Comparison of ENCODE assay signal across 32 cellular contexts in the genomic region with DNA sequence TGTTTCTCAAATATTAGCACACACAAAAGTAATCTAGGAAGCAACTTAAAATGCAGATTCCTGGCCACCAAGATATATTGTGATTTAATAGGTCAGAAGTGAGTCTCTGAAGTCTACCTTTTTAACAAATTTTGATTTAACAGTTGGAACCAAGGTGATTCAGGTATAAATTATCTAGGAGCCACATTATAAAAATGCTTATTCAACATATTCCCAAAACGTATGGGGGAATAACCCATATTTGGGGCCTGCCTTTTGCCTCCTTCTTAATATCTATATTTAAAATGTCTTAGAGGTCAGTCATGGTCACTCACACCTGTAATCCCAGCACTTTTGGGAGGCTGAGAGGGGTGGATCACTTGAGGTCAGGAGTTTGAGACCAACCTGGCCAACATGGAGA. TPM values are rescaled to one million over a fixed set of nuclear protein-coding genes. Genes with fewer than 3 reads are reported as not detected.
"Had no signal": no experiment of that assay in that cellular context is flagged by ENCODE, and none has a peak within 500 bp of the region (broad histone marks: within the 10 kb centered on the region; RNA-seq: fewer than 3 reads in every experiment).

No MANE protein-coding gene starts in this region.

- H3K27me3 Mint-ChIP-seq: stimulated activated memory B cell treated with anti-CD40 and anti-IgM and Interleukin-4, amounts not matched to agents 10 μg/mL and 1 μg/mL and 100 μg/mL, for 72 hours; stimulated activated naive B cell treated with anti-CD40 and anti-IgM and Interleukin-4, amounts not matched to agents 10 μg/mL and 1 μg/mL and 100 μg/mL, for 72 hours; stimulated activated naive CD8-positive, alpha-beta T cell treated with anti-CD3 and anti-CD28 coated beads, Interleukin-15, Interleukin-2, amounts not matched to agents 100 ng/mL and 50 ng/mL, for 24 hours; type B pancreatic cell had no signal

- H3K4me3 ChIP-seq: stomach, suprapubic skin, testis, thoracic aorta, thyroid gland, tibial artery, tibial nerve, transverse colon, upper lobe of left lung, upper lobe of right lung, uterus, vagina had no signal

- H3K4me1 ChIP-seq: stomach, suprapubic skin, testis, thyroid gland, transverse colon, upper lobe of left lung, upper lobe of right lung, uterus had no signal

- H3K9me3 ChIP-seq: stomach, suprapubic skin, testis, thoracic aorta, thyroid gland, tibial artery, tibial nerve, transverse colon, upper lobe of left lung, upper lobe of right lung, uterus, vagina had no signal

- H3K4me1 Mint-ChIP-seq: stimulated activated memory B cell treated with anti-CD40 and anti-IgM and Interleukin-4, amounts not matched to agents 10 μg/mL and 1 μg/mL and 100 μg/mL, for 72 hours; stimulated activated naive B cell treated with anti-CD40 and anti-IgM and Interleukin-4, amounts not matched to agents 10 μg/mL and 1 μg/mL and 100 μg/mL, for 72 hours had no signal

- H3K4me3 Mint-ChIP-seq: stimulated activated effector memory CD8-positive, alpha-beta T cell treated with anti-CD3 and anti-CD28 coated beads, Interleukin-12 subunit alpha, Interleukin-12 subunit beta, amount 100 ng/mL, for 72 hours; stimulated activated memory B cell treated with anti-CD40 and anti-IgM and Interleukin-4, amounts not matched to agents 10 μg/mL and 1 μg/mL and 100 μg/mL, for 72 hours; stimulated activated naive B cell treated with anti-CD40 and anti-IgM and Interleukin-4, amounts not matched to agents 10 μg/mL and 1 μg/mL and 100 μg/mL, for 72 hours; stimulated activated naive CD8-positive, alpha-beta T cell treated with anti-CD3 and anti-CD28 coated beads, Interleukin-15, amount 100 ng/mL, for 72 hours; stimulated activated naive CD8-positive, alpha-beta T cell treated with anti-CD3 and anti-CD28 coated beads, Interleukin-15, Interleukin-2, amounts not matched to agents 100 ng/mL and 50 ng/mL, for 24 hours; type B pancreatic cell had no signal

- H3K27ac ChIP-seq: stomach, suprapubic skin, testis, thoracic aorta, thyroid gland, tibial artery, tibial nerve, transverse colon, upper lobe of left lung, upper lobe of right lung, uterus, vagina had no signal

- H3K27me3 ChIP-seq: stomach, suprapubic skin, testis, thyroid gland, tibial artery, tibial nerve, transverse colon, upper lobe of left lung, upper lobe of right lung, uterus, vagina had no signal

- H3K9me3 Mint-ChIP-seq: stimulated activated effector memory CD8-positive, alpha-beta T cell treated with anti-CD3 and anti-CD28 coated beads, Interleukin-12 subunit alpha, Interleukin-12 subunit beta, amount 100 ng/mL, for 72 hours; stimulated activated naive B cell treated with anti-CD40 and anti-IgM and Interleukin-4, amounts not matched to agents 10 μg/mL and 1 μg/mL and 100 μg/mL, for 72 hours; stimulated activated naive CD8-positive, alpha-beta T cell treated with anti-CD3 and anti-CD28 coated beads, Interleukin-15, Interleukin-2, amounts not matched to agents 100 ng/mL and 50 ng/mL, for 24 hours; type B pancreatic cell had no signal

- H3K36me3 Mint-ChIP-seq: stimulated activated effector memory CD8-positive, alpha-beta T cell treated with anti-CD3 and anti-CD28 coated beads, Interleukin-12 subunit alpha, Interleukin-12 subunit beta, amount 100 ng/mL, for 72 hours; stimulated activated memory B cell treated with anti-CD40 and anti-IgM and Interleukin-4, amounts not matched to agents 10 μg/mL and 1 μg/mL and 100 μg/mL, for 72 hours; stimulated activated naive B cell treated with anti-CD40 and anti-IgM and Interleukin-4, amounts not matched to agents 10 μg/mL and 1 μg/mL and 100 μg/mL, for 72 hours; type B pancreatic cell had no signal

- FAIRE-seq: urothelium cell line had no signal

- DNase-seq: stimulated activated CD4-positive, alpha-beta T cell treated with anti-CD3 and anti-CD28 coated beads, Interleukin-2, amount 100 ng/mL, for 48 hours; stimulated activated CD4-positive, alpha-beta T cell treated with anti-CD3 and anti-CD28 coated beads, Interleukin-4, amount 100 ng/mL, for 1 hour; stimulated activated CD4-positive, alpha-beta T cell treated with anti-CD3 and anti-CD28 coated beads, Interleukin-4, amount 100 ng/mL, for 24 hours; stimulated activated CD4-positive, alpha-beta T cell treated with anti-CD3 and anti-CD28 coated beads, Interleukin-4, amount 100 ng/mL, for 4 hours; stimulated activated CD8-positive, alpha-beta memory T cell treated with anti-CD3 and anti-CD28 coated beads, Interleukin-4, amount 100 ng/mL, for 48 hours; stimulated activated naive B cell treated with anti-CD40 and anti-IgM and Interleukin-4, amounts not matched to agents 10 μg/mL and 1 μg/mL and 100 μg/mL, for 72 hours; stimulated activated naive CD4-positive, alpha-beta T cell; stimulated activated naive CD4-positive, alpha-beta T cell treated with Interleukin-2 at 50 U/mL for 16 hours; stimulated activated naive CD8-positive, alpha-beta T cell treated with anti-CD3 and anti-CD28 coated beads, Interleukin-15, amount 100 ng/mL, for 72 hours; stimulated activated naive CD8-positive, alpha-beta T cell treated with anti-CD3 and anti-CD28 coated beads, Interleukin-15, Interleukin-2, amounts not matched to agents 100 U/mL and 50 U/mL, for 24 hours; stomach; substantia nigra; testis; thyroid gland; tibial artery; transverse colon; trophoblast cell; upper lobe of left lung; upper lobe of right lung; uterus had no signal

- H3K36me3 ChIP-seq: stomach, suprapubic skin, thoracic aorta, thyroid gland, tibial artery, tibial nerve, transverse colon, upper lobe of left lung, upper lobe of right lung, uterus, vagina had no signal

- H3K27ac Mint-ChIP-seq: stimulated activated effector memory CD8-positive, alpha-beta T cell treated with anti-CD3 and anti-CD28 coated beads, Interleukin-12 subunit alpha, Interleukin-12 subunit beta, amount 100 ng/mL, for 72 hours; stimulated activated memory B cell treated with anti-CD40 and anti-IgM and Interleukin-4, amounts not matched to agents 10 μg/mL and 1 μg/mL and 100 μg/mL, for 72 hours; stimulated activated naive B cell treated with anti-CD40 and anti-IgM and Interleukin-4, amounts not matched to agents 10 μg/mL and 1 μg/mL and 100 μg/mL, for 72 hours; stimulated activated naive CD8-positive, alpha-beta T cell treated with anti-CD3 and anti-CD28 coated beads, Interleukin-15, amount 100 ng/mL, for 72 hours; stimulated activated naive CD8-positive, alpha-beta T cell treated with anti-CD3 and anti-CD28 coated beads, Interleukin-15, Interleukin-2, amounts not matched to agents 100 ng/mL and 50 ng/mL, for 24 hours; type B pancreatic cell had no signal

- ATAC-seq: stimulated activated effector memory CD8-positive, alpha-beta T cell treated with anti-CD3 and anti-CD28 coated beads, Interleukin-12 subunit alpha, Interleukin-12 subunit beta, amount 100 ng/mL, for 72 hours; stimulated activated memory B cell treated with anti-CD40 and anti-IgM and Interleukin-4, amounts not matched to agents 10 μg/mL and 1 μg/mL and 100 μg/mL, for 72 hours; stimulated activated naive B cell treated with anti-CD40 and anti-IgM and Interleukin-4, amounts not matched to agents 10 μg/mL and 1 μg/mL and 100 μg/mL, for 72 hours; stimulated activated naive CD8-positive, alpha-beta T cell treated with anti-CD3 and anti-CD28 coated beads, Interleukin-15, amount 100 ng/mL, for 72 hours; stimulated activated naive CD8-positive, alpha-beta T cell treated with anti-CD3 and anti-CD28 coated beads, Interleukin-15, Interleukin-2, amounts not matched to agents 100 U/mL and 50 U/mL, for 24 hours; upper lobe of right lung had no signal

RNA-seq across cellular contexts. Expression of a gene that starts 23.8 kb away (rescaled TPM):
- total RNA-seq: stomach, subcutaneous adipose tissue, suprapubic skin, testis, thoracic aorta, tibial nerve, transverse colon, upper lobe of left lung, upper lobe of right lung, ureter, urinary bladder, uterus, vagina had no signal
- polyA plus RNA-seq: stomach, urinary bladder had no signal
